In the genomic region with DNA sequence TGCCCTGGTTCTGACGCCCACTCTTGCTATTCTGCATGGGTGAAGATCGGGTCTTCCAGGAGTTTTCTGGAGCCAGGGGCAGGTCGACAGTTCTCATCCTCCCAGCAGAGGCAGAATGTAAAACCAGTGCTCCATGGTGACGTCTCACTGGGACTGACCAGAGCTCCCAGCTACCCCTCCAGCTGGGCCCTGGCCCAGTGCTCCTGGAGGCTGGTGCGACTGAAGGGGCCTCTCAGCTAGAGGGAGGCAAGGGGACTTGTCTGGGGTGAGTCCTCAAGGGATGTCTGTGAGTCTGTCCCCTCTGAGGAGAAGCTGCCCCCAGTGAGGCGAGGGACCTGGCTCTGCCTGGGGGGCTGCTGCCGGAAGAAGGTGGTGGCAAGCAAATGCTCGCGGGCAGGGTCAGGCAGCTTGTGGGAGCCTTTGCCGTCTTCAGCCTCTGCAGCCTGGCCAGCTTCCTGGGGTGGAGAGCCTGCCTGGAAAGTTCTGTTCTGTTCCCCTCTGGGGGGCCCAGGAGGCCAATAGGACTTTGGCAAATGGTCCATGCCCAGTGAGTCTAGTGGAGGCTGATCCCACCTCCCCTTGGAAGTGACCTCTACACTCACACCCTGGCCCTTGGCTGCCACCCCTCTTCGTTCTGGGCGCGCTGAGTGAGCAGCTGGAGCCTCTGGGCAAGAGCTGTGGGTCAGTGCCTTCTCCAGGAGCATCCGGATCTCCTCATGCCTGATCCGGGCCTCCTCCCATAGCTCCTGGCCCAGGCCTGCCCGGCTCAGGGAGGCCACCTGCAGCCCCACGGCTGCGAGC, we compare ENCODE assay signal across 13 cellular contexts. TPM values are rescaled to one million over a fixed set of nuclear protein-coding genes. Genes with fewer than 3 reads are reported as not detected.
"Had no signal": no experiment of that assay in that cellular context is flagged by ENCODE, and none has a peak within 500 bp of the region (broad histone marks: within the 10 kb centered on the region; RNA-seq: fewer than 3 reads in every experiment).

No MANE protein-coding gene starts in this region.

- H3K4me3 Mint-ChIP-seq: activated CD4-positive, alpha-beta memory T cell treated with anti-CD3 and anti-CD28 coated beads for 36 hours; activated naive CD8-positive, alpha-beta T cell treated with anti-CD3 and anti-CD28 coated beads for 36 hours; activated T-cell treated with anti-CD3 and anti-CD28 coated beads, Interleukin-2, amount 50 U/mL, for 4 hours; nephron progenitor cell; stimulated activated effector memory CD8-positive, alpha-beta T cell treated with anti-CD3 and anti-CD28 coated beads, Interleukin-12 subunit alpha, Interleukin-12 subunit beta, amount 100 ng/mL, for 72 hours had no signal

- H3K27ac ChIP-seq: transverse colon had no signal

- H3K9me3 Mint-ChIP-seq: activated CD4-positive, alpha-beta memory T cell treated with anti-CD3 and anti-CD28 coated beads for 36 hours; activated naive CD8-positive, alpha-beta T cell treated with anti-CD3 and anti-CD28 coated beads for 36 hours; activated T-cell treated with anti-CD3 and anti-CD28 coated beads, Interleukin-2, amount 50 U/mL, for 4 hours; nephron progenitor cell; stimulated activated effector memory CD8-positive, alpha-beta T cell treated with anti-CD3 and anti-CD28 coated beads, Interleukin-12 subunit alpha, Interleukin-12 subunit beta, amount 100 ng/mL, for 72 hours had no signal

- DNase-seq: activated CD4-positive, alpha-beta memory T cell treated with anti-CD3 and anti-CD28 coated beads for 36 hours; activated gamma-delta T cell treated with Interleukin-2 at 50 U/mL for 16 hours; activated naive CD8-positive, alpha-beta T cell treated with anti-CD3 and anti-CD28 coated beads for 36 hours; activated T-cell treated with anti-CD3 and anti-CD28 coated beads, Interleukin-2, amount 50 U/mL, for 4 hours; glutamatergic neuron; nephron progenitor cell; ovary; small intestine; T-helper 9 cell; transverse colon had no signal

- H3K27me3 ChIP-seq: ovary, transverse colon had no signal

- ATAC-seq: activated T-cell treated with anti-CD3 and anti-CD28 coated beads, Interleukin-2, amount 50 U/mL, for 4 hours; esophagus mucosa; stimulated activated effector memory CD8-positive, alpha-beta T cell treated with anti-CD3 and anti-CD28 coated beads, Interleukin-12 subunit alpha, Interleukin-12 subunit beta, amount 100 ng/mL, for 72 hours had no signal

- H3K27ac Mint-ChIP-seq: activated CD4-positive, alpha-beta memory T cell treated with anti-CD3 and anti-CD28 coated beads for 36 hours; activated naive CD8-positive, alpha-beta T cell treated with anti-CD3 and anti-CD28 coated beads for 36 hours; stimulated activated effector memory CD8-positive, alpha-beta T cell treated with anti-CD3 and anti-CD28 coated beads, Interleukin-12 subunit alpha, Interleukin-12 subunit beta, amount 100 ng/mL, for 72 hours had no signal

- H3K36me3 Mint-ChIP-seq: activated CD4-positive, alpha-beta memory T cell treated with anti-CD3 and anti-CD28 coated beads for 36 hours; activated naive CD8-positive, alpha-beta T cell treated with anti-CD3 and anti-CD28 coated beads for 36 hours; stimulated activated effector memory CD8-positive, alpha-beta T cell treated with anti-CD3 and anti-CD28 coated beads, Interleukin-12 subunit alpha, Interleukin-12 subunit beta, amount 100 ng/mL, for 72 hours had no signal

- H3K4me1 Mint-ChIP-seq: activated naive CD8-positive, alpha-beta T cell treated with anti-CD3 and anti-CD28 coated beads for 36 hours; stimulated activated effector memory CD8-positive, alpha-beta T cell treated with anti-CD3 and anti-CD28 coated beads, Interleukin-12 subunit alpha, Interleukin-12 subunit beta, amount 100 ng/mL, for 72 hours had no signal

- H3K4me3 ChIP-seq: ovary, transverse colon had no signal

- H3K9me3 ChIP-seq: ovary, transverse colon had no signal

- H3K4me1 ChIP-seq: transverse colon had no signal

- H3K36me3 ChIP-seq: ovary, transverse colon had no signal

RNA-seq across cellular contexts. Expression of a gene that starts 47.5 kb away (rescaled TPM):
- total RNA-seq: activated CD4-positive, alpha-beta memory T cell treated with anti-CD3 and anti-CD28 coated beads for 36 hours; activated naive CD8-positive, alpha-beta T cell treated with anti-CD3 and anti-CD28 coated beads for 36 hours; activated T-cell treated with anti-CD3 and anti-CD28 coated beads, Interleukin-2, amount 50 U/mL, for 4 hours; renal cortical epithelial cell had no signal

RNA-seq across cellular contexts. Expression of a gene that starts 47.9 kb away (rescaled TPM):
- total RNA-seq: activated CD4-positive, alpha-beta memory T cell treated with anti-CD3 and anti-CD28 coated beads for 36 hours; activated naive CD8-positive, alpha-beta T cell treated with anti-CD3 and anti-CD28 coated beads for 36 hours had no signal
